In the genomic region with DNA sequence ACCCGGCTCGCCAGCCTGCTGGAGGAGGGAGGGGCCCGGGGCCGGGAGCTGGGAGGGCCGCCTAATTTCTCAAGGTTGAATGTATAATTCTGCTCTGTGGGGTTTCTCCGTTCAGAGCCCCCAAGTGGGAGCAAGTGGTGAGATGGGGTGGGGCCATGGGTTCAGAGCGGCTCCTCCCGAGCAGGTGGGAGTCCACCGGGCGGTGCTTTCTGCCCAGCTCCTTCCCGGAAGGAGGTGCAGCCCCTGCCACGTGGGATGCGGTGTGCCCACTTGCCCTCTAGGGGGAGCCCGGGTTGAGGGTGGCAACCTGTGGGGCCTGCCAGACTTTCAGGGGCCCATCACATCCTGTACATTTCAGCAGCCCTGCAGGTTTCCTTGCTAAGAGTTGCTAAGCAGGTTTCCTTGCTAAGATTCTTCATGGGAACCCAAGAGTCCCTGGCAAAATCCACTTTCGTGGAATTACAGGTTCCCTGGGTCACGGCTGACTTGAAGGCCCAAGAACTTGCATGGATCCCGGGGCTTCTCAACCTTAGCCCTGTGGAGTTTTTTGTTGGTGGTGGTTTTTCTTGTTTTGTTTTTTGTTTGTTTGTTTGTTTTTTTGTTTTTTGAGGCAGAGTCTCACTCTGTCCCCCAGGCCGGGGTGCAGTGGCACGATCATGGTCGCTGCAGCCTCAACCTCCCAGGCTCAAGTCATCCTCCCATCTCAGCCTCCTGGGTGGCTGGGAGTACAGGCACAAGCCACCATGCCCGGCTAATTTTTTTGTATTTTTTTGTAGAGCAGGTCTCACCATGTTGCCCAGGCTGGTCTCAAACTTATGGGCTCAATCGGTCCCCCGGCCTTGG, we compare ENCODE assay signal across 7 cellular contexts.
DNase-seq lines count a peak whose midpoint lies in the region; ATAC-seq and TF ChIP-seq lines count a peak whose summit lies in the region.

No MANE protein-coding gene starts in this region.

- peak; percentile 62 for ATAC-seq in activated CD4-positive, CD25-positive, alpha-beta regulatory T cell treated with anti-CD3 and anti-CD28 coated beads, Interleukin-2, amount 50 U/mL, for 24 hours
- peak; percentile 61 for ATAC-seq in stimulated activated effector memory CD8-positive, alpha-beta T cell treated with anti-CD3 and anti-CD28 coated beads, Interleukin-12 subunit alpha, Interleukin-12 subunit beta, amount 100 ng/mL, for 72 hours
- no peak for ATAC-seq in HG03159 (IDR thresholded peaks at IDR 0.05; ENCODE audit: unreplicated experiment)

- peak; percentile 66 for TF ChIP-seq CTCF in GM12864 (IDR thresholded peaks at IDR 0.05; ENCODE audit: low read depth, low read length, missing control alignments)

- no peak overlapping the region for H3K4me3 Mint-ChIP-seq in stimulated activated effector memory CD8-positive, alpha-beta T cell treated with anti-CD3 and anti-CD28 coated beads, Interleukin-12 subunit alpha, Interleukin-12 subunit beta, amount 100 ng/mL, for 72 hours

- H3K9me3 Mint-ChIP-seq in stimulated activated effector memory CD8-positive, alpha-beta T cell treated with anti-CD3 and anti-CD28 coated beads, Interleukin-12 subunit alpha, Interleukin-12 subunit beta, amount 100 ng/mL, for 72 hours = no peaks in the 10 kb centered on the region

- no peak overlapping the region for H3K27ac Mint-ChIP-seq in stimulated activated effector memory CD8-positive, alpha-beta T cell treated with anti-CD3 and anti-CD28 coated beads, Interleukin-12 subunit alpha, Interleukin-12 subunit beta, amount 100 ng/mL, for 72 hours

- DNase-seq in GM12864 (ENCODE audit: low read depth) = no peak
- DNase-seq in NCI-H1694 treated with DMSO at 0.1 percent for 48 hours (lab: John Stamatoyannopoulos, UW) = peak; percentile 74
- DNase-seq in central memory CD4-positive, alpha-beta T cell = peak; percentile 57
- peak; percentile 5 for DNase-seq in midbrain (lab: John Stamatoyannopoulos, UW)
- peak; percentile 62 to 86 for DNase-seq in stimulated activated effector memory CD8-positive, alpha-beta T cell treated with anti-CD3 and anti-CD28 coated beads, Interleukin-12 subunit alpha, Interleukin-12 subunit beta, amount 100 ng/mL, for 72 hours (ENCODE audit: low spot score in 2 of 2)

- H3K4me1 Mint-ChIP-seq in stimulated activated effector memory CD8-positive, alpha-beta T cell treated with anti-CD3 and anti-CD28 coated beads, Interleukin-12 subunit alpha, Interleukin-12 subunit beta, amount 100 ng/mL, for 72 hours = peaks cover 11% of the 10 kb centered on the region

- no peaks in the 10 kb centered on the region for H3K36me3 Mint-ChIP-seq in stimulated activated effector memory CD8-positive, alpha-beta T cell treated with anti-CD3 and anti-CD28 coated beads, Interleukin-12 subunit alpha, Interleukin-12 subunit beta, amount 100 ng/mL, for 72 hours

- H3K4me3 ChIP-seq in GM12864 (ENCODE audit: low read depth, low read length) = no peak overlapping the region
